ENCODE assay signal across 1 cellular context in the genomic region with DNA sequence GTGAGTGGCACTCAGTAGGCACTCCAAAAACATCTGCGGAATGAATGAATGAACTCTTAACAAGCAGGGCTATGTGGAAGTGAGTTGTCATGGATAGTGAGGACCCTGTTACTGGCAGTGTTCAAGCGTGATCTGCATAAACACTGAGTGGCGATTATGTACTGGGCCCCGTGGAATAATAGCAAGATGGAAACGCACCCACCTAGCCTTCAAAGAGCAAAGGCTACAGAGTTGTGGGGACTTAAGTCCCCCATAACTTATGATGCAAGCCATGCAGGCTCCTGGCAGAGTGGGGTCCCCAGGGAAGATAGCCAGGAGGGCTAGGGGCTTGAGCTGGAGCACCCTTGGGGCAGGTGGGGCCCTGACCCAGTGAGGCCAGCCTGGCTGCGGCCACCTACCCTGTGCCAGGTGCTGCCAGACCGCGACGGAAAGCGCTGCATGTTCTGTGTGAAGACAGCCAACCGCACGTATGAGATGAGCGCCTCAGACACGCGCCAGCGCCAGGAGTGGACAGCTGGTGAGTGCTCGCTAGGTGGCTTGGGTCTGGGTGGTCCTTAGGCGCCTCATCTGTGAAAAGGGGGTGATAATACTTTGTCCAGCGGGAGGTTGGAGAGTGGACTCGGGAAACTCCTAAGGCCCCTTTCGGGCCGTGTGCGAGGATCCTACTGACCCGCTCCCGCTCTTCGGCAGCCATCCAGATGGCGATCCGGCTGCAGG.
TF ChIP-seq lines count a peak whose summit lies in the region.

No MANE protein-coding gene starts in this region.

TF ChIP-seq in HepG2, 621 proteins besides CTCF, POLR2A, EP300 and RAD21 (continued from another document and continues in another):
- TF ChIP-seq, protein P1, sequence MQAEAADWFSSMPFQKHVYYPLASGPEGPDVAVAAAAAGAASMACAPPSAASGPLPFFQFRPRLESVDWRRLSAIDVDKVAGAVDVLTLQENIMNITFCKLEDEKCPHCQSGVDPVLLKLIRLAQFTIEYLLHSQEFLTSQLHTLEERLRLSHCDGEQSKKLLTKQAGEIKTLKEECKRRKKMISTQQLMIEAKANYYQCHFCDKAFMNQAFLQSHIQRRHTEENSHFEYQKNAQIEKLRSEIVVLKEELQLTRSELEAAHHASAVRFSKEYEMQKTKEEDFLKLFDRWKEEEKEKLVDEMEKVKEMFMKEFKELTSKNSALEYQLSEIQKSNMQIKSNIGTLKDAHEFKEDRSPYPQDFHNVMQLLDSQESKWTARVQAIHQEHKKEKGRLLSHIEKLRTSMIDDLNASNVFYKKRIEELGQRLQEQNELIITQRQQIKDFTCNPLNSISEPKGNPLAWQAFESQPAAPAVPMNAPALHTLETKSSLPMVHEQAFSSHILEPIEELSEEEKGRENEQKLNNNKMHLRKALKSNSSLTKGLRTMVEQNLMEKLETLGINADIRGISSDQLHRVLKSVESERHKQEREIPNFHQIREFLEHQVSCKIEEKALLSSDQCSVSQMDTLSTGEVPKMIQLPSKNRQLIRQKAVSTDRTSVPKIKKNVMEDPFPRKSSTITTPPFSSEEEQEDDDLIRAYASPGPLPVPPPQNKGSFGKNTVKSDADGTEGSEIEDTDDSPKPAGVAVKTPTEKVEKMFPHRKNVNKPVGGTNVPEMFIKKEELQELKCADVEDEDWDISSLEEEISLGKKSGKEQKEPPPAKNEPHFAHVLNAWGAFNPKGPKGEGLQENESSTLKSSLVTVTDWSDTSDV (CRISPR knock-in tag; IDR thresholded peaks at IDR 0.05) = peak; percentile 67; the same call in 1 of the 2 replicates
- TF ChIP-seq ZNF549 (CRISPR knock-in tag; IDR thresholded peaks at IDR 0.05) (no peak), ZMAT3 (CRISPR knock-in tag; conservative IDR thresholded peaks at IDR 0.05) (no peak), ZNF33A (CRISPR knock-in tag; IDR thresholded peaks at IDR 0.05; ENCODE audit: borderline replicate concordance) (no peak), KLF12 (CRISPR knock-in tag; IDR thresholded peaks at IDR 0.05; ENCODE audit: borderline replicate concordance) (no peak), HNRNPK (IDR thresholded peaks at IDR 0.05; ENCODE audit: low read depth, low read length, poor library complexity, severe bottlenecking) (no peak), ZNF850 (CRISPR knock-in tag; conservative IDR thresholded peaks at IDR 0.05) (no peak), ZNF234 (CRISPR knock-in tag; conservative IDR thresholded peaks at IDR 0.05) (no peak), ARNT2 (CRISPR knock-in tag; IDR thresholded peaks at IDR 0.05; ENCODE audit: low read depth) (no peak), KDM5A (IDR thresholded peaks at IDR 0.05; ENCODE audit: borderline replicate concordance, low read length) (no peak), ZNF558 (CRISPR knock-in tag; IDR thresholded peaks at IDR 0.05; ENCODE audit: borderline replicate concordance) (peak; percentile 80; the same call in 1 of the 2 replicates), TCF12 (IDR thresholded peaks at IDR 0.05) (no peak), TCF12 (CRISPR knock-in tag; IDR thresholded peaks at IDR 0.05) (no peak), ZKSCAN8 (CRISPR knock-in tag; IDR thresholded peaks at IDR 0.05; ENCODE audit: borderline replicate concordance) (no peak), ZNF224 (CRISPR knock-in tag; IDR thresholded peaks at IDR 0.05) (no peak), ZSCAN20 (CRISPR knock-in tag; IDR thresholded peaks at IDR 0.05; ENCODE audit: borderline replicate concordance) (no peak), ARHGAP35 (CRISPR knock-in tag; IDR thresholded peaks at IDR 0.05; ENCODE audit: borderline replicate concordance) (no peak), ZFP90 (CRISPR knock-in tag; IDR thresholded peaks at IDR 0.05; ENCODE audit: borderline replicate concordance) (no peak), TARDBP (CRISPR knock-in tag; IDR thresholded peaks at IDR 0.05) (no peak), ZNF776 (CRISPR knock-in tag; IDR thresholded peaks at IDR 0.05) (0 out of 2 replicates have a peak, but pooled peaks have one; percentile 69), ZNF30 (CRISPR knock-in tag; IDR thresholded peaks at IDR 0.05) (no peak), ZNF563 (CRISPR knock-in tag; IDR thresholded peaks at IDR 0.05) (no peak), ZNF333 (CRISPR knock-in tag; IDR thresholded peaks at IDR 0.05; ENCODE audit: borderline replicate concordance) (peak; percentile 73), SMARCE1 (IDR thresholded peaks at IDR 0.05; ENCODE audit: borderline replicate concordance) (no peak), SRY (CRISPR knock-in tag; IDR thresholded peaks at IDR 0.05) (0 out of 2 replicates have a peak, but pooled peaks have one; percentile 23), JARID2 (CRISPR knock-in tag; IDR thresholded peaks at IDR 0.05; ENCODE audit: insufficient replicate concordance) (no peak), SMAD3 (CRISPR knock-in tag; IDR thresholded peaks at IDR 0.05) (0 out of 2 replicates have a peak, but pooled peaks have one; percentile 12), RFX3 (CRISPR knock-in tag; IDR thresholded peaks at IDR 0.05) (no peak), ZFP36 (IDR thresholded peaks at IDR 0.05; ENCODE audit: borderline replicate concordance, low read depth, low read length, partially characterized antibody) (no peak), TEAD2 (CRISPR knock-in tag; IDR thresholded peaks at IDR 0.05) (no peak)
- TF ChIP-seq, protein P2, sequence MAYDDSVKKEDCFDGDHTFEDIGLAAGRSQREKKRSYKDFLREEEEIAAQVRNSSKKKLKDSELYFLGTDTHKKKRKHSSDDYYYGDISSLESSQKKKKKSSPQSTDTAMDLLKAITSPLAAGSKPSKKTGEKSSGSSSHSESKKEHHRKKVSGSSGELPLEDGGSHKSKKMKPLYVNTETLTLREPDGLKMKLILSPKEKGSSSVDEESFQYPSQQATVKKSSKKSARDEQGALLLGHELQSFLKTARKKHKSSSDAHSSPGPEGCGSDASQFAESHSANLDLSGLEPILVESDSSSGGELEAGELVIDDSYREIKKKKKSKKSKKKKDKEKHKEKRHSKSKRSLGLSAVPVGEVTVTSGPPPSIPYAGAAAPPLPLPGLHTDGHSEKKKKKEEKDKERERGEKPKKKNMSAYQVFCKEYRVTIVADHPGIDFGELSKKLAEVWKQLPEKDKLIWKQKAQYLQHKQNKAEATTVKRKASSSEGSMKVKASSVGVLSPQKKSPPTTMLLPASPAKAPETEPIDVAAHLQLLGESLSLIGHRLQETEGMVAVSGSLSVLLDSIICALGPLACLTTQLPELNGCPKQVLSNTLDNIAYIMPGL (CRISPR knock-in tag; IDR thresholded peaks at IDR 0.05; ENCODE audit: borderline replicate concordance in 1 of 2, low read depth in 1 of 2) = peak in 1 of 2 experiments; percentile 62; a peak in 2 of 4 replicates
- TF ChIP-seq, protein P3, sequence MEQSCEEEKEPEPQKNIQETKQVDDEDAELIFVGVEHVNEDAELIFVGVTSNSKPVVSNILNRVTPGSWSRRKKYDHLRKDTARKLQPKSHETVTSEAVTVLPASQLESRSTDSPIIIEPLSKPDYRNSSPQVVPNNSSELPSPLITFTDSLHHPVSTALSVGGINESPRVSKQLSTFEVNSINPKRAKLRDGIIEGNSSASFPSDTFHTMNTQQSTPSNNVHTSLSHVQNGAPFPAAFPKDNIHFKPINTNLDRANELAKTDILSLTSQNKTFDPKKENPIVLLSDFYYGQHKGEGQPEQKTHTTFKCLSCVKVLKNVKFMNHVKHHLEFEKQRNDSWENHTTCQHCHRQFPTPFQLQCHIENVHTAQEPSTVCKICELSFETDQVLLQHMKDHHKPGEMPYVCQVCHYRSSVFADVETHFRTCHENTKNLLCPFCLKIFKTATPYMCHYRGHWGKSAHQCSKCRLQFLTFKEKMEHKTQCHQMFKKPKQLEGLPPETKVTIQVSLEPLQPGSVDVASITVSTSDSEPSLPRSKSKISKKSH (CRISPR knock-in tag; IDR thresholded peaks at IDR 0.05; ENCODE audit: borderline replicate concordance) = peak; percentile 60; the same call in 1 of the 2 replicates
- TF ChIP-seq, protein P4, sequence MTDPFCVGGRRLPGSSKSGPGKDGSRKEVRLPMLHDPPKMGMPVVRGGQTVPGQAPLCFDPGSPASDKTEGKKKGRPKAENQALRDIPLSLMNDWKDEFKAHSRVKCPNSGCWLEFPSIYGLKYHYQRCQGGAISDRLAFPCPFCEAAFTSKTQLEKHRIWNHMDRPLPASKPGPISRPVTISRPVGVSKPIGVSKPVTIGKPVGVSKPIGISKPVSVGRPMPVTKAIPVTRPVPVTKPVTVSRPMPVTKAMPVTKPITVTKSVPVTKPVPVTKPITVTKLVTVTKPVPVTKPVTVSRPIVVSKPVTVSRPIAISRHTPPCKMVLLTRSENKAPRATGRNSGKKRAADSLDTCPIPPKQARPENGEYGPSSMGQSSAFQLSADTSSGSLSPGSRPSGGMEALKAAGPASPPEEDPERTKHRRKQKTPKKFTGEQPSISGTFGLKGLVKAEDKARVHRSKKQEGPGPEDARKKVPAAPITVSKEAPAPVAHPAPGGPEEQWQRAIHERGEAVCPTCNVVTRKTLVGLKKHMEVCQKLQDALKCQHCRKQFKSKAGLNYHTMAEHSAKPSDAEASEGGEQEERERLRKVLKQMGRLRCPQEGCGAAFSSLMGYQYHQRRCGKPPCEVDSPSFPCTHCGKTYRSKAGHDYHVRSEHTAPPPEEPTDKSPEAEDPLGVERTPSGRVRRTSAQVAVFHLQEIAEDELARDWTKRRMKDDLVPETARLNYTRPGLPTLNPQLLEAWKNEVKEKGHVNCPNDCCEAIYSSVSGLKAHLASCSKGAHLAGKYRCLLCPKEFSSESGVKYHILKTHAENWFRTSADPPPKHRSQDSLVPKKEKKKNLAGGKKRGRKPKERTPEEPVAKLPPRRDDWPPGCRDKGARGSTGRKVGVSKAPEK (CRISPR knock-in tag; IDR thresholded peaks at IDR 0.05; ENCODE audit: borderline replicate concordance) = no peak; the same call in 1 of the 2 replicates
- TF ChIP-seq, protein P5, sequence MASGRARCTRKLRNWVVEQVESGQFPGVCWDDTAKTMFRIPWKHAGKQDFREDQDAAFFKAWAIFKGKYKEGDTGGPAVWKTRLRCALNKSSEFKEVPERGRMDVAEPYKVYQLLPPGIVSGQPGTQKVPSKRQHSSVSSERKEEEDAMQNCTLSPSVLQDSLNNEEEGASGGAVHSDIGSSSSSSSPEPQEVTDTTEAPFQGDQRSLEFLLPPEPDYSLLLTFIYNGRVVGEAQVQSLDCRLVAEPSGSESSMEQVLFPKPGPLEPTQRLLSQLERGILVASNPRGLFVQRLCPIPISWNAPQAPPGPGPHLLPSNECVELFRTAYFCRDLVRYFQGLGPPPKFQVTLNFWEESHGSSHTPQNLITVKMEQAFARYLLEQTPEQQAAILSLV (CRISPR knock-in tag; IDR thresholded peaks at IDR 0.05; ENCODE audit: borderline replicate concordance) = no peak; the same call in 1 of the 2 replicates
- TF ChIP-seq, protein P6, sequence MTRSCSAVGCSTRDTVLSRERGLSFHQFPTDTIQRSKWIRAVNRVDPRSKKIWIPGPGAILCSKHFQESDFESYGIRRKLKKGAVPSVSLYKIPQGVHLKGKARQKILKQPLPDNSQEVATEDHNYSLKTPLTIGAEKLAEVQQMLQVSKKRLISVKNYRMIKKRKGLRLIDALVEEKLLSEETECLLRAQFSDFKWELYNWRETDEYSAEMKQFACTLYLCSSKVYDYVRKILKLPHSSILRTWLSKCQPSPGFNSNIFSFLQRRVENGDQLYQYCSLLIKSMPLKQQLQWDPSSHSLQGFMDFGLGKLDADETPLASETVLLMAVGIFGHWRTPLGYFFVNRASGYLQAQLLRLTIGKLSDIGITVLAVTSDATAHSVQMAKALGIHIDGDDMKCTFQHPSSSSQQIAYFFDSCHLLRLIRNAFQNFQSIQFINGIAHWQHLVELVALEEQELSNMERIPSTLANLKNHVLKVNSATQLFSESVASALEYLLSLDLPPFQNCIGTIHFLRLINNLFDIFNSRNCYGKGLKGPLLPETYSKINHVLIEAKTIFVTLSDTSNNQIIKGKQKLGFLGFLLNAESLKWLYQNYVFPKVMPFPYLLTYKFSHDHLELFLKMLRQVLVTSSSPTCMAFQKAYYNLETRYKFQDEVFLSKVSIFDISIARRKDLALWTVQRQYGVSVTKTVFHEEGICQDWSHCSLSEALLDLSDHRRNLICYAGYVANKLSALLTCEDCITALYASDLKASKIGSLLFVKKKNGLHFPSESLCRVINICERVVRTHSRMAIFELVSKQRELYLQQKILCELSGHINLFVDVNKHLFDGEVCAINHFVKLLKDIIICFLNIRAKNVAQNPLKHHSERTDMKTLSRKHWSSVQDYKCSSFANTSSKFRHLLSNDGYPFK (CRISPR knock-in tag; IDR thresholded peaks at IDR 0.05; ENCODE audit: borderline replicate concordance) = no peak
- TF ChIP-seq, protein P7, sequence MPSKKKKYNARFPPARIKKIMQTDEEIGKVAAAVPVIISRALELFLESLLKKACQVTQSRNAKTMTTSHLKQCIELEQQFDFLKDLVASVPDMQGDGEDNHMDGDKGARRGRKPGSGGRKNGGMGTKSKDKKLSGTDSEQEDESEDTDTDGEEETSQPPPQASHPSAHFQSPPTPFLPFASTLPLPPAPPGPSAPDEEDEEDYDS (CRISPR knock-in tag; IDR thresholded peaks at IDR 0.05) = no peak
- TF ChIP-seq, protein P8, sequence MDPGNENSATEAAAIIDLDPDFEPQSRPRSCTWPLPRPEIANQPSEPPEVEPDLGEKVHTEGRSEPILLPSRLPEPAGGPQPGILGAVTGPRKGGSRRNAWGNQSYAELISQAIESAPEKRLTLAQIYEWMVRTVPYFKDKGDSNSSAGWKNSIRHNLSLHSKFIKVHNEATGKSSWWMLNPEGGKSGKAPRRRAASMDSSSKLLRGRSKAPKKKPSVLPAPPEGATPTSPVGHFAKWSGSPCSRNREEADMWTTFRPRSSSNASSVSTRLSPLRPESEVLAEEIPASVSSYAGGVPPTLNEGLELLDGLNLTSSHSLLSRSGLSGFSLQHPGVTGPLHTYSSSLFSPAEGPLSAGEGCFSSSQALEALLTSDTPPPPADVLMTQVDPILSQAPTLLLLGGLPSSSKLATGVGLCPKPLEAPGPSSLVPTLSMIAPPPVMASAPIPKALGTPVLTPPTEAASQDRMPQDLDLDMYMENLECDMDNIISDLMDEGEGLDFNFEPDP (CRISPR knock-in tag; conservative IDR thresholded peaks at IDR 0.05) = no peak
- TF ChIP-seq, protein P9, sequence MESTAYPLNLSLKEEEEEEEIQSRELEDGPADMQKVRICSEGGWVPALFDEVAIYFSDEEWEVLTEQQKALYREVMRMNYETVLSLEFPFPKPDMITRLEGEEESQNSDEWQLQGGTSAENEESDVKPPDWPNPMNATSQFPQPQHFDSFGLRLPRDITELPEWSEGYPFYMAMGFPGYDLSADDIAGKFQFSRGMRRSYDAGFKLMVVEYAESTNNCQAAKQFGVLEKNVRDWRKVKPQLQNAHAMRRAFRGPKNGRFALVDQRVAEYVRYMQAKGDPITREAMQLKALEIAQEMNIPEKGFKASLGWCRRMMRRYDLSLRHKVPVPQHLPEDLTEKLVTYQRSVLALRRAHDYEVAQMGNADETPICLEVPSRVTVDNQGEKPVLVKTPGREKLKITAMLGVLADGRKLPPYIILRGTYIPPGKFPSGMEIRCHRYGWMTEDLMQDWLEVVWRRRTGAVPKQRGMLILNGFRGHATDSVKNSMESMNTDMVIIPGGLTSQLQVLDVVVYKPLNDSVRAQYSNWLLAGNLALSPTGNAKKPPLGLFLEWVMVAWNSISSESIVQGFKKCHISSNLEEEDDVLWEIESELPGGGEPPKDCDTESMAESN (CRISPR knock-in tag; conservative IDR thresholded peaks at IDR 0.05) = no peak; the same call in none of the 2 replicates
- TF ChIP-seq, protein P10, sequence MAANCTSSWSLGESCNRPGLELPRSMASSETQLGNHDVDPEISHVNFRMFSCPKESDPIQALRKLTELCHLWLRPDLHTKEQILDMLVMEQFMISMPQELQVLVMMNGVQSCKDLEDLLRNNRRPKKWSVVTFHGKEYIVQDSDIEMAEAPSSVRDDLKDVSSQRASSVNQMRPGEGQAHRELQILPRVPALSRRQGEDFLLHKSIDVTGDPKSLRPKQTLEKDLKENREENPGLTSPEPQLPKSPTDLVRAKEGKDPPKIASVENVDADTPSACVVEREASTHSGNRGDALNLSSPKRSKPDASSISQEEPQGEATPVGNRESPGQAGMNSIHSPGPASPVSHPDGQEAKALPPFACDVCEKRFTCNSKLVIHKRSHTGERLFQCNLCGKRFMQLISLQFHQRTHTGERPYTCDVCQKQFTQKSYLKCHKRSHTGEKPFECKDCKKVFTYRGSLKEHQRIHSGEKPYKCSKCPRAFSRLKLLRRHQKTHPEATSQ (CRISPR knock-in tag; IDR thresholded peaks at IDR 0.05; ENCODE audit: borderline replicate concordance) = no peak
